In the genomic region with DNA sequence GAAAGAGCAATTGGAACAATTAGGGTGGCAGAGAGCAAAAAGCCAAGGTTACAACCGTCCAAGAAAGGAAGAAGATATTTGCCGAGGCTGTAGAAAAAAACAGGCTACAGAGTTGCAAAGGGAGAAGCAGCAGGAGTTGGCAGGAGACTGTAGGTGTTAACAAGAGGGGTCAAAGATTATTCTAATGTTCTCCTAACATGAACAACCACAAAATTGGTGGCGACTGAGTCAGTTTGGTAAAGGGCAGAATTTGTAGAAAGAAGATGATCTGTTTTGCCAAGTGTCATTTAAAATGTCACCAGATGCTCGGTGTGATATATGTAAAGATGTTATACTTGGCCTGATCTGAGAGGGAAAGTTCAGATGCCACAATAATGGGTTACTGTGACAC, we compare ENCODE assay signal across 8 cellular contexts. TPM values are rescaled to one million over a fixed set of nuclear protein-coding genes. Genes with fewer than 3 reads are reported as not detected.
A peak's percentile ranks its signal among the peaks of the same experiment; 100 is the strongest.
DNase-seq lines count a peak whose midpoint lies in the region; ATAC-seq and TF ChIP-seq lines count a peak whose summit lies in the region.

No MANE protein-coding gene starts in this region.

- H2BK5ac ChIP-seq in neuronal stem cell (ENCODE audit: low read length): no peak overlapping the region

- no peaks in the 10 kb centered on the region for H3K79me1 ChIP-seq in neuronal stem cell (ENCODE audit: low read depth, low read length)

- H2AFZ ChIP-seq in Loucy (ENCODE audit: low read length): peak overlapping the region; percentile 84
- H2AFZ ChIP-seq in neuronal stem cell (ENCODE audit: low read length): peak overlapping the region; percentile 92

- H2BK15ac ChIP-seq in neuronal stem cell (ENCODE audit: low read length): no peak overlapping the region

- H2BK120ac ChIP-seq in neuronal stem cell (ENCODE audit: low read depth, low read length): no peak overlapping the region

- H4K20me1 ChIP-seq in Loucy (ENCODE audit: insufficient read depth, low read length, poor library complexity, severe bottlenecking): no peaks in the 10 kb centered on the region

- peak overlapping the region; percentile 90 for H3K4me3 ChIP-seq in CD4-positive, CD25-positive, alpha-beta regulatory T cell (ENCODE audit: low read depth, low read length)
- H3K4me3 ChIP-seq in Loucy (ENCODE audit: low read length, poor library complexity, severe bottlenecking) (peak overlapping the region; percentile 96), ectodermal cell (ENCODE audit: insufficient read depth, low read depth, low read length) (peak overlapping the region; percentile 87), neuronal stem cell (ENCODE audit: low read length in 2 of 2) (peak overlapping the region in 1 of 2 donors; percentile 90)

- H3K4me2 ChIP-seq in Loucy (ENCODE audit: low read depth, low read length, poor library complexity, severe bottlenecking): peak overlapping the region; percentile 94
- H3K4me2 ChIP-seq in neuronal stem cell (ENCODE audit: insufficient read depth, low read length, poor library complexity, severe bottlenecking): no peak overlapping the region

- no peaks in the 10 kb centered on the region for H3K9me3 Mint-ChIP-seq in CD4-positive, CD25-positive, alpha-beta regulatory T cell

- H3K27ac ChIP-seq in CD4-positive, CD25-positive, alpha-beta regulatory T cell (ENCODE audit: insufficient read depth, low read length, poor library complexity, severe bottlenecking): peak overlapping the region; percentile 97
- peak overlapping the region; percentile 93 for H3K27ac ChIP-seq in ectodermal cell (ENCODE audit: insufficient read depth, low read depth, low read length, poor library complexity, severe bottlenecking)
- H3K27ac ChIP-seq in neuronal stem cell (replicated peaks; ENCODE audit: low read length): no peak overlapping the region

- no peaks in the 10 kb centered on the region for H3K27me3 Mint-ChIP-seq in CD4-positive, CD25-positive, alpha-beta regulatory T cell

- no peak overlapping the region for H3K18ac ChIP-seq in neuronal stem cell (ENCODE audit: low read length)

- H3K4me1 ChIP-seq in CD4-positive, CD25-positive, alpha-beta regulatory T cell (ENCODE audit: control insufficient read depth, insufficient read depth, low read length, poor library complexity, severe bottlenecking): peaks cover 70% of the 10 kb centered on the region
- peaks cover 68% of the 10 kb centered on the region for H3K4me1 ChIP-seq in Loucy (ENCODE audit: insufficient read depth, low read length, poor library complexity, severe bottlenecking)
- H3K4me1 ChIP-seq in ectodermal cell (ENCODE audit: control insufficient read depth, insufficient read depth, low read length): peaks cover 9% of the 10 kb centered on the region
- peaks cover 12 to 16% of the 10 kb centered on the region in 2 donors for H3K4me1 ChIP-seq in neuronal stem cell (ENCODE audit: control insufficient read depth in 2 of 2, insufficient read depth in 1 of 2, low read depth in 1 of 2, low read length in 2 of 2)

- H2BK12ac ChIP-seq in neuronal stem cell (ENCODE audit: low read length): no peak overlapping the region

- H3K27me3 ChIP-seq in CD4-positive, CD25-positive, alpha-beta regulatory T cell (ENCODE audit: control insufficient read depth, insufficient read depth, low read length): no peaks in the 10 kb centered on the region
- H3K27me3 ChIP-seq in Loucy (ENCODE audit: insufficient read depth, low read length, poor library complexity, severe bottlenecking) (no peaks in the 10 kb centered on the region), ectodermal cell (ENCODE audit: control insufficient read depth, insufficient read depth, low read length, poor library complexity, severe bottlenecking) (no peaks in the 10 kb centered on the region), neuronal stem cell (ENCODE audit: control insufficient read depth in 3 of 3, insufficient read depth in 3 of 3, low read depth in 1 of 3, low read length in 3 of 3) (no peaks in the 10 kb centered on the region)

- no peak for ATAC-seq in CD4-positive, CD25-positive, alpha-beta regulatory T cell (ENCODE audit: low read depth in 2 of 2)
- ATAC-seq in HG03025 (IDR thresholded peaks at IDR 0.05; ENCODE audit: low FRiP score, unreplicated experiment): no peak

- peaks cover 33% of the 10 kb centered on the region for H3K79me2 ChIP-seq in Loucy (ENCODE audit: insufficient read depth, low read length)

- H3K27ac Mint-ChIP-seq in CD4-positive, CD25-positive, alpha-beta regulatory T cell: peak overlapping the region; percentile 96 to 98 (median 97)

- H3F3A ChIP-seq in Loucy (ENCODE audit: low read depth): peaks cover 9% of the 10 kb centered on the region; the same call in 1 of the 2 replicates

- H2AK5ac ChIP-seq in neuronal stem cell (ENCODE audit: low read depth, low read length): no peak overlapping the region

- H3K9me3 ChIP-seq in CD4-positive, CD25-positive, alpha-beta regulatory T cell (ENCODE audit: control insufficient read depth in 2 of 2, low read length in 2 of 2): no peaks in the 10 kb centered on the region
- H3K9me3 ChIP-seq in Loucy (ENCODE audit: insufficient read depth, low read depth, low read length): no peaks in the 10 kb centered on the region
- H3K9me3 ChIP-seq in ectodermal cell (ENCODE audit: control insufficient read depth, low read length): no peaks in the 10 kb centered on the region
- H3K9me3 ChIP-seq in neuronal stem cell (replicated peaks in 1 of 2; ENCODE audit: control insufficient read depth in 2 of 2, insufficient read depth in 1 of 2, low read depth in 1 of 2, low read length in 2 of 2): no peaks in the 10 kb centered on the region

- H4K8ac ChIP-seq in neuronal stem cell (ENCODE audit: low read depth, low read length): no peak overlapping the region

- no peak for TF ChIP-seq CTCF in Loucy (conservative IDR thresholded peaks at IDR 0.05; ENCODE audit: low read length)

- no peaks in the 10 kb centered on the region for H3K9me2 ChIP-seq in Loucy (replicated peaks; ENCODE audit: low read depth, low read length)

- peak overlapping the region; percentile 86 for H3K9ac ChIP-seq in Loucy (ENCODE audit: low read depth, low read length, poor library complexity, severe bottlenecking)
- no peak overlapping the region for H3K9ac ChIP-seq in neuronal stem cell (ENCODE audit: low read depth, low read length, poor library complexity)

- no peak for DNase-seq in CD4-positive, CD25-positive, alpha-beta regulatory T cell
- peak; percentile 31 for DNase-seq in neuronal stem cell (ENCODE audit: low spot score)
- DNase-seq in posterior cingulate gyrus: no peak
- DNase-seq in NCI-H2029 (lab: John Stamatoyannopoulos, UW): no peak
- no peak for DNase-seq in GF-D8 (lab: John Stamatoyannopoulos, UW)

- intact Hi-C loops in posterior cingulate gyrus (cut with DNase I): loop anchor here (5.0 kb wide), 1 partner anchor 39 kb away; a partner anchor contains a TSS

- peaks cover 27 to 93% (median 53%) of the 10 kb centered on the region in 4 donors for H3K4me1 Mint-ChIP-seq in CD4-positive, CD25-positive, alpha-beta regulatory T cell

- H3K23ac ChIP-seq in neuronal stem cell (ENCODE audit: low read depth, low read length, poor library complexity): no peak overlapping the region

- H3K36me3 Mint-ChIP-seq in CD4-positive, CD25-positive, alpha-beta regulatory T cell: peaks cover 13% of the 10 kb centered on the region

- peak overlapping the region; percentile 95 to 98 (median 96) for H3K4me3 Mint-ChIP-seq in CD4-positive, CD25-positive, alpha-beta regulatory T cell

- 52 to 53% methylated on average over 4 of the region's 4 CpGs for WGBS in ectodermal cell, 2 experiments
- no CpG with 5 or more reads among the region's 4 CpGs for WGBS in neuronal stem cell (ENCODE audit: extremely low coverage in 2 of 2, insufficient read length in 2 of 2, insufficient replicate concordance in 1 of 2), 2 donors

- no peak overlapping the region for H3K4ac ChIP-seq in neuronal stem cell (ENCODE audit: low read length)

- H4K91ac ChIP-seq in neuronal stem cell (ENCODE audit: low read depth, low read length, poor library complexity): no peak overlapping the region

- no peaks in the 10 kb centered on the region for H3K36me3 ChIP-seq in CD4-positive, CD25-positive, alpha-beta regulatory T cell (ENCODE audit: control insufficient read depth, insufficient read depth, low read length)
- H3K36me3 ChIP-seq in Loucy (ENCODE audit: insufficient read depth, low read length) (no peaks in the 10 kb centered on the region), ectodermal cell (ENCODE audit: control insufficient read depth, insufficient read depth, low read length) (no peaks in the 10 kb centered on the region), neuronal stem cell (replicated peaks in 1 of 2; ENCODE audit: control insufficient read depth in 2 of 2, insufficient read depth in 2 of 2, low read length in 2 of 2) (no peaks in the 10 kb centered on the region)

- H3K14ac ChIP-seq in neuronal stem cell (ENCODE audit: low read length): no peak overlapping the region

RNA-seq across cellular contexts. Expression of a gene that starts 0.4 kb away (rescaled TPM):
- total RNA-seq in CD4-positive, CD25-positive, alpha-beta regulatory T cell: 18.0 TPM
- 10 to 100 TPM; 46.5 to 56.3 (median 52.3) TPM for polyA plus RNA-seq in CD4-positive, CD25-positive, alpha-beta regulatory T cell
- polyA plus RNA-seq in ectodermal cell (2013, experiment 1 of 4): 30.7 TPM
- polyA plus RNA-seq in ectodermal cell (2013, experiment 2 of 4): 33.8 TPM
- polyA plus RNA-seq in ectodermal cell (2013, experiment 3 of 4): 27.1 TPM
- polyA plus RNA-seq in ectodermal cell (2013, experiment 4 of 4): 28.3 TPM
- polyA plus RNA-seq in neuronal stem cell (2013, experiment 1 of 2): 28.6 TPM
- polyA plus RNA-seq in neuronal stem cell (2013, experiment 2 of 2): 28.5 TPM

RNA-seq across cellular contexts. Expression of a gene that starts 1.1 kb away (rescaled TPM):
- total RNA-seq in CD4-positive, CD25-positive, alpha-beta regulatory T cell: 12.9 TPM
- polyA plus RNA-seq in CD4-positive, CD25-positive, alpha-beta regulatory T cell: 1 to 10 TPM; 3.0 to 8.9 (median 5.1) TPM
- 17.6 TPM for polyA plus RNA-seq in ectodermal cell (2013, experiment 1 of 4)
- 17.7 TPM for polyA plus RNA-seq in ectodermal cell (2013, experiment 2 of 4)
- polyA plus RNA-seq in ectodermal cell (2013, experiment 3 of 4): 17.6 TPM
- polyA plus RNA-seq in ectodermal cell (2013, experiment 4 of 4): 18.8 TPM
- 11.7 TPM for polyA plus RNA-seq in neuronal stem cell (2013, experiment 1 of 2)
- 11.9 TPM for polyA plus RNA-seq in neuronal stem cell (2013, experiment 2 of 2)

RNA-seq across cellular contexts. Expression of a gene that starts 25.8 kb away (rescaled TPM):
- not detected for total RNA-seq in CD4-positive, CD25-positive, alpha-beta regulatory T cell
- not detected for polyA plus RNA-seq in CD4-positive, CD25-positive, alpha-beta regulatory T cell
- polyA plus RNA-seq in ectodermal cell (2013, experiment 1 of 4): 0.37 TPM
- polyA plus RNA-seq in ectodermal cell (2013, experiment 2 of 4): 0.53 TPM
- polyA plus RNA-seq in ectodermal cell (2013, experiment 3 of 4): 0.48 TPM
- polyA plus RNA-seq in ectodermal cell (2013, experiment 4 of 4): 0.28 TPM
- 0.39 TPM for polyA plus RNA-seq in neuronal stem cell (2013, experiment 1 of 2)
- 0.57 TPM for polyA plus RNA-seq in neuronal stem cell (2013, experiment 2 of 2)

RNA-seq across cellular contexts. Expression of a gene that starts 28.5 kb away (rescaled TPM):
- total RNA-seq in CD4-positive, CD25-positive, alpha-beta regulatory T cell: 0.94 TPM
- polyA plus RNA-seq in CD4-positive, CD25-positive, alpha-beta regulatory T cell: under 1 TPM; 0.07 to 0.43 (median 0.18) TPM
- 1.7 TPM for polyA plus RNA-seq in ectodermal cell (2013, experiment 1 of 4)
- polyA plus RNA-seq in ectodermal cell (2013, experiment 2 of 4): 0.62 TPM
- polyA plus RNA-seq in ectodermal cell (2013, experiment 3 of 4): 0.32 TPM
- polyA plus RNA-seq in ectodermal cell (2013, experiment 4 of 4): 0.77 TPM
- 0.40 TPM for polyA plus RNA-seq in neuronal stem cell (2013, experiment 1 of 2)
- 0.26 TPM for polyA plus RNA-seq in neuronal stem cell (2013, experiment 2 of 2)

RNA-seq across cellular contexts. Expression of a gene that starts 33.2 kb away (rescaled TPM):
- 99.1 TPM for total RNA-seq in CD4-positive, CD25-positive, alpha-beta regulatory T cell
- polyA plus RNA-seq in CD4-positive, CD25-positive, alpha-beta regulatory T cell: 100 to 1,000 TPM; 179 to 201 (median 189) TPM
- polyA plus RNA-seq in ectodermal cell (2013, experiment 1 of 4): 186 TPM
- polyA plus RNA-seq in ectodermal cell (2013, experiment 2 of 4): 204 TPM
- polyA plus RNA-seq in ectodermal cell (2013, experiment 3 of 4): 125 TPM
- polyA plus RNA-seq in ectodermal cell (2013, experiment 4 of 4): 137 TPM
- 162 TPM for polyA plus RNA-seq in neuronal stem cell (2013, experiment 1 of 2)
- 165 TPM for polyA plus RNA-seq in neuronal stem cell (2013, experiment 2 of 2)
